1 cellular context compared by ENCODE assay signal in the genomic region with DNA sequence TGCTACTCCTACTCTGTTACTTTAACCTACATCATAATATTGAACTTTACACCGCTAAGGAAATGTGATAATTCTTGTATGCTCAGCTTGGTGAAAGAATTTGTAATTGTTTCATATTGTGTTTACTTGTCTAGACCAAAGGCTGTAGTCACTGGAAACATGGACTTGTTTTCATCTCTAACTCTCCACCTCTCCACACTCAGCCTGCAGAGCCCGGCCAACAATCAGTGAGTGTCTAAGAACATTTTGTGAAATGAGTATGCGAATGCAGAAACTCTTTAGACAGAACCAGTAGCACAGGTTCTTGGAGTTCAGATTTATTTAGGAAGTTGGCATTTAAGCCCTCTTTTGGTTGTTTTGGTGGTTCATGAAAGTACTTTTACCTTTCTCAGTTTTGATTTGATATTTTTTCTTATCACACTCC.
TF ChIP-seq lines count a peak whose summit lies in the region.

No MANE protein-coding gene starts in this region.

TF ChIP-seq in HepG2, 621 proteins besides CTCF, POLR2A, EP300 and RAD21:
- TF ChIP-seq ZMYM2 (CRISPR knock-in tag; IDR thresholded peaks at IDR 0.05) (no peak), SOX13 (IDR thresholded peaks at IDR 0.05) (no peak), SOX13 (CRISPR knock-in tag; conservative IDR thresholded peaks at IDR 0.05 in 1 of 2, IDR thresholded peaks at IDR 0.05 in 1 of 2) (peak in 1 of 2 experiments; percentile 37; a peak in 1 of 4 replicates), TBL1XR1 (IDR thresholded peaks at IDR 0.05; ENCODE audit: borderline replicate concordance, low read length, partially characterized antibody) (peak; percentile 44), RFX5 (IDR thresholded peaks at IDR 0.05; ENCODE audit: low read depth, low read length) (no peak), FOXO1 (CRISPR knock-in tag; IDR thresholded peaks at IDR 0.05) (peak; percentile 15; the same call in 1 of the 2 replicates), HNRNPLL (IDR thresholded peaks at IDR 0.05; ENCODE audit: low read depth, low read length, poor library complexity, severe bottlenecking) (no peak), FOXP1 (IDR thresholded peaks at IDR 0.05) (0 out of 2 replicates have a peak, but pooled peaks have one; percentile 35), FOXP1 (CRISPR knock-in tag; IDR thresholded peaks at IDR 0.05) (peak; percentile 51; the same call in 1 of the 2 replicates), ASH2L (IDR thresholded peaks at IDR 0.05; ENCODE audit: insufficient read length, low read depth, low read length) (peak; percentile 58), BCL6 (CRISPR knock-in tag; IDR thresholded peaks at IDR 0.05) (0 out of 2 replicates have a peak, but pooled peaks have one; percentile 17), SOX5 (CRISPR knock-in tag; IDR thresholded peaks at IDR 0.05; ENCODE audit: borderline replicate concordance) (peak; percentile 36; the same call in 1 of the 2 replicates), PHF21A (CRISPR knock-in tag; IDR thresholded peaks at IDR 0.05) (no peak), ZNF484 (CRISPR knock-in tag; IDR thresholded peaks at IDR 0.05; ENCODE audit: borderline replicate concordance, low read depth) (no peak), ARID5B (CRISPR knock-in tag; IDR thresholded peaks at IDR 0.05) (peak; percentile 40; the same call in 1 of the 2 replicates), AGO1 (IDR thresholded peaks at IDR 0.05; ENCODE audit: low read depth, low read length, poor library complexity, severe bottlenecking) (no peak), RFX1 (IDR thresholded peaks at IDR 0.05) (peak; percentile 35; the same call in 1 of the 2 replicates), HNF4A (CRISPR knock-in tag; IDR thresholded peaks at IDR 0.05) (peak; percentile 38; the same call in 1 of the 2 replicates), FOXK1 (CRISPR knock-in tag; IDR thresholded peaks at IDR 0.05; ENCODE audit: borderline replicate concordance, low read depth) (0 out of 2 replicates have a peak, but pooled peaks have one; percentile 20), SKI (IDR thresholded peaks at IDR 0.05; ENCODE audit: partially characterized antibody) (peak; percentile 83), ZNF33A (CRISPR knock-in tag; IDR thresholded peaks at IDR 0.05; ENCODE audit: borderline replicate concordance) (no peak), SAP130 (CRISPR knock-in tag; IDR thresholded peaks at IDR 0.05; ENCODE audit: low read depth) (0 out of 2 replicates have a peak, but pooled peaks have one; percentile 19), NONO (IDR thresholded peaks at IDR 0.05) (no peak), NONO (CRISPR knock-in tag; conservative IDR thresholded peaks at IDR 0.05) (no peak), ZNF792 (CRISPR knock-in tag; IDR thresholded peaks at IDR 0.05) (no peak), FOXA1 (IDR thresholded peaks at IDR 0.05) (no peak), FOXA1 (CRISPR knock-in tag; IDR thresholded peaks at IDR 0.05) (0 out of 2 replicates have a peak, but pooled peaks have one; percentile 23), RARA (CRISPR knock-in tag; IDR thresholded peaks at IDR 0.05) (peak; percentile 54), ZNF331 (CRISPR knock-in tag; IDR thresholded peaks at IDR 0.05) (peak; percentile 99), FOXA3 (CRISPR knock-in tag; IDR thresholded peaks at IDR 0.05) (peak; percentile 35), MIXL1 (CRISPR knock-in tag; IDR thresholded peaks at IDR 0.05) (0 out of 2 replicates have a peak, but pooled peaks have one; percentile 30), NFIC (IDR thresholded peaks at IDR 0.05; ENCODE audit: low read length) (peak; percentile 31; the same call in 1 of the 2 replicates), ZFP36 (IDR thresholded peaks at IDR 0.05; ENCODE audit: borderline replicate concordance, low read depth, low read length, partially characterized antibody) (no peak), ZNF10 (CRISPR knock-in tag; IDR thresholded peaks at IDR 0.05; ENCODE audit: borderline replicate concordance, low read depth) (no peak)
TF ChIP-seq in HepG2: peak in this region for 19.
